15 cellular contexts compared by ENCODE assay signal in the genomic region with DNA sequence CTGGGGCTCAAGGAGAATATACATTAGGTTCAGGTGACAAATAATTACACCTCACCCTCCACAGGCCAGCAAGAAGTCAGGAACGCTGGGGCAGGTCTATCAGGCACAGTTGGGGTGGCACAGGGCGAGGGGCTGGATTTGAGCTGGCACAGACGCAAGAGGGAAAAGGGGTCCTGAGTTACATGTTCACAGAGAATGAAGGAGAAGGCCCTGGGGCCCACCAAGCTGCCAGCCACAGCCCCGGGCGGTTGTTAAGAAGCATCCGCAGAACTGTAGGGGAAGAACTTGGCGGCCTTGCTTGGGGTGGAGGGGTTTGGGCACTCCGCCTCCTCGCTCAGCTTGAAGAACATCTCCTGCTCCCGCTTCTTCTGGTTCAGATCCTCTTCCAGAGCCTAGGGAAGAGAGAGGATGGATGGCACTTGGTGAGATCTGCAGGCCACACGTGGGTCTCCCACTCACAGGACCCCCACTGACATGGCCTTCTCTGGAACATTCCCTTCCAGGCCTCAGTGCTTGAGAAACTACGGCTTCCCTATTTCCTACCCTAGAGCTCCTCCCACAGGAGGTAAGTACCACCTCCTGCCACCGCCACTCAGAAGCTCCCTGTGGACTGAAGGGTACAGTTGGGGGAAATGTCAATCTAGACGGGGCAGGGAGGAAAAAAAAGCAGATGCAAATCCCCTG. TPM values are rescaled to one million over a fixed set of nuclear protein-coding genes. Genes with fewer than 3 reads are reported as not detected.
DNase-seq lines count a peak whose midpoint lies in the region; ATAC-seq, FAIRE-seq and TF ChIP-seq lines count a peak whose summit lies in the region.
"Had no signal": no experiment of that assay in that cellular context is flagged by ENCODE, and none has a peak within 500 bp of the region (broad histone marks: within the 10 kb centered on the region; RNA-seq: fewer than 3 reads in every experiment).

No MANE protein-coding gene starts in this region.

- no CpG with 5 or more reads among the region's 14 CpGs for WGBS in iPS DF 6.9 (ENCODE audit: insufficient coverage, insufficient read length)

- TF ChIP-seq CTCF in BE2C (IDR thresholded peaks at IDR 0.05; ENCODE audit: low read depth, low read length) (peak; percentile 8; the same call in 1 of the 2 replicates), D721Med (IDR thresholded peaks at IDR 0.05; ENCODE audit: insufficient read depth, missing control alignments) (peak; percentile 12), PC-3 (conservative IDR thresholded peaks at IDR 0.05; ENCODE audit: low read depth, low read length) (0 out of 2 replicates have a peak, but pooled peaks have one; percentile 8)

- H3K79me2 ChIP-seq in PC-3 (ENCODE audit: low read length): no peaks in the 10 kb centered on the region

- FAIRE-seq in D721Med (lab: Jason Lieb, UNC): no peak

- H3K27me3 ChIP-seq in BE2C (no peaks in the 10 kb centered on the region), PC-3 (ENCODE audit: low read length) (no peaks in the 10 kb centered on the region), iPS DF 6.9 (ENCODE audit: control insufficient read depth, insufficient read depth, low read length) (no peaks in the 10 kb centered on the region)
- H3K27me3 ChIP-seq: right atrium auricular region had no signal

- no peak overlapping the region for H2AFZ ChIP-seq in PC-3 (ENCODE audit: low read length)

- BruUV-seq in PC-3 (replicated peaks; lab: Mats Ljungman, UMichigan): no TSS peak

- H3K4me3 ChIP-seq in BE2C (ENCODE audit: low read depth, low read length) (no peak overlapping the region), PC-3 (ENCODE audit: low read length) (no peak overlapping the region), iPS DF 6.9 (ENCODE audit: low read length) (no peak overlapping the region)
- H3K4me3 ChIP-seq: mucosa of descending colon, right atrium auricular region had no signal

- POLR2A ChIA-PET in PC-3 (lab: Charles Lee; ENCODE audit: unreplicated experiment): no interaction called here

- H3K4me2 ChIP-seq in PC-3 (ENCODE audit: low read length): no peak overlapping the region

- DNase-seq in BE2C: no peak
- no peak for DNase-seq in D721Med (ENCODE audit: insufficient read length, low spot score)
- DNase-seq in PC-3: no peak
- peak; percentile 13 for DNase-seq in iPS DF 6.9 (ENCODE audit: low read depth, low spot score)
- no peak for DNase-seq in LoVo (ENCODE audit: low spot score)
- DNase-seq in islet precursor cell: no peak
- no peak for DNase-seq in stimulated activated CD4-positive, alpha-beta T cell treated with anti-CD3 and anti-CD28 coated beads, Interleukin-15, amount 100 ng/mL, for 24 hours
- DNase-seq: amniotic stem cell, cortex of kidney, mucosa of descending colon, NCI-H1092 treated with DMSO at 0.1 percent for 48 hours, NCI-H510A treated with DMSO at 0.1 percent for 48 hours had no signal

- H3K36me3 ChIP-seq in BE2C (no peaks in the 10 kb centered on the region), PC-3 (ENCODE audit: low read depth, low read length) (peaks cover 11% of the 10 kb centered on the region; the same call in 1 of the 2 replicates), iPS DF 6.9 (ENCODE audit: control insufficient read depth, insufficient read depth, low read length) (peaks cover 2% of the 10 kb centered on the region; the same call in 1 of the 2 replicates)

- H3K9me3 ChIP-seq in BE2C (no peaks in the 10 kb centered on the region), PC-3 (ENCODE audit: low read length) (no peaks in the 10 kb centered on the region), iPS DF 6.9 (ENCODE audit: control insufficient read depth, insufficient read depth, low read length) (no peaks in the 10 kb centered on the region)
- H3K9me3 ChIP-seq: mucosa of descending colon, right atrium auricular region had no signal

- H3K9ac ChIP-seq in PC-3 (ENCODE audit: low read length): no peak overlapping the region

- no peaks in the 10 kb centered on the region for H3K9me2 ChIP-seq in PC-3 (replicated peaks; ENCODE audit: low read length)

- CTCF ChIA-PET in PC-3 (lab: Charles Lee): interaction anchor here (0.7 kb wide), 1 partner anchor 132 kb away, joined by 5 read pairs; no protein-coding TSS in a partner anchor

- intact Hi-C loops in PC-3 (cut with micrococcal nuclease): loop anchor here (10.0 kb wide), 1 partner anchor 630 kb away; the partner anchor contains the start of gene FGF18

- ATAC-seq in PC-3: no peak
- ATAC-seq: mucosa of descending colon had no signal

- H3K27ac ChIP-seq in PC-3 (ENCODE audit: low read length): no peak overlapping the region
- H3K27ac ChIP-seq in iPS DF 6.9 (ENCODE audit: low read length): no peak overlapping the region
- H3K27ac ChIP-seq: HL-60, right atrium auricular region, RWPE1 had no signal

- H3K4me1 ChIP-seq in BE2C: peaks cover 6% of the 10 kb centered on the region; the same call in 1 of the 2 replicates
- no peaks in the 10 kb centered on the region for H3K4me1 ChIP-seq in PC-3 (ENCODE audit: insufficient read depth, low read length)
- peaks cover 2% of the 10 kb centered on the region; the same call in 1 of the 2 replicates for H3K4me1 ChIP-seq in iPS DF 6.9 (ENCODE audit: control insufficient read depth, insufficient read depth, low read length)

- H3F3A ChIP-seq in PC-3 (ENCODE audit: low read length, unreplicated experiment): no peaks in the 10 kb centered on the region

- H4K20me1 ChIP-seq in PC-3 (ENCODE audit: low read length): no peaks in the 10 kb centered on the region

RNA-seq across cellular contexts. Expression of gene FBXW11, which starts 38.3 kb away (rescaled TPM):
- polyA plus RNA-seq in BE2C (2012; ENCODE audit: insufficient read depth, insufficient read length, low read depth): 44.8 TPM
- 62.8 and 69.2 TPM in 2 replicates for total RNA-seq in PC-3 (2014; rRNA removed)
